In genomic region chr3:184716652-184717607, GRCh38 we compare ENCODE assay signal across 8 cellular contexts. TPM values are rescaled to one million over a fixed set of nuclear protein-coding genes. Genes with fewer than 3 reads are reported as not detected.
DNase-seq lines count a peak whose midpoint lies in the region; ATAC-seq, FAIRE-seq and TF ChIP-seq lines count a peak whose summit lies in the region.

No MANE protein-coding gene starts in this region.

- no peaks in the 10 kb centered on the region for H3K36me3 ChIP-seq in neural progenitor cell
- no peaks in the 10 kb centered on the region for H3K36me3 ChIP-seq in kidney (ENCODE audit: control insufficient read depth in 1 of 2, insufficient read depth in 2 of 2, low read length in 2 of 2)

- no peaks in the 10 kb centered on the region for H4K20me1 ChIP-seq in neural progenitor cell (ENCODE audit: low read depth)

- ATAC-seq in GM21737 (IDR thresholded peaks at IDR 0.05; ENCODE audit: unreplicated experiment), result no peak
- no peak for ATAC-seq in GM19467 (IDR thresholded peaks at IDR 0.05; ENCODE audit: unreplicated experiment)

- peaks cover 26% of the 10 kb centered on the region for H3K4me1 Mint-ChIP-seq in CD14-positive monocyte
- peaks cover 35% of the 10 kb centered on the region for H3K4me1 Mint-ChIP-seq in dendritic cell treated with granulocyte-macrophage colony-stimulating factor and Interleukin-4, amounts not matched to agents 40 ng/mL and 50 ng/mL, for 4 days (ENCODE audit: low read depth)
- peaks cover 43% of the 10 kb centered on the region for H3K4me1 Mint-ChIP-seq in neural progenitor cell

- no peak for FAIRE-seq in kidney (lab: Jason Lieb, UNC)

- peaks cover 0 to 5% (median 0%) of the 10 kb centered on the region in 7 donors for H3K9me3 Mint-ChIP-seq in CD14-positive monocyte
- no peaks in the 10 kb centered on the region for H3K9me3 Mint-ChIP-seq in dendritic cell treated with granulocyte-macrophage colony-stimulating factor and Interleukin-4, amounts not matched to agents 40 ng/mL and 50 ng/mL, for 4 days
- H3K9me3 Mint-ChIP-seq in neural progenitor cell, result no peaks in the 10 kb centered on the region

- H3K36me3 Mint-ChIP-seq in CD14-positive monocyte (peaks cover 0 to 2% of the 10 kb centered on the region in 2 donors), neural progenitor cell (no peaks in the 10 kb centered on the region)
- no peaks in the 10 kb centered on the region for H3K36me3 Mint-ChIP-seq in dendritic cell treated with granulocyte-macrophage colony-stimulating factor and Interleukin-4, amounts not matched to agents 40 ng/mL and 50 ng/mL, for 4 days (ENCODE audit: low read depth)

- H3K9ac ChIP-seq in neural progenitor cell, result no peak overlapping the region
- H3K9ac ChIP-seq in kidney (ENCODE audit: low read length in 2 of 2), result no peak overlapping the region

- H3K9me3 ChIP-seq in neural progenitor cell (ENCODE audit: low read depth) (no peaks in the 10 kb centered on the region), kidney (ENCODE audit: control insufficient read depth in 1 of 2, low read length in 2 of 2) (no peaks in the 10 kb centered on the region)

- TF ChIP-seq CTCF in CD14-positive monocyte (IDR thresholded peaks at IDR 0.05), result no peak
- peak; percentile 30 for TF ChIP-seq CTCF in neural progenitor cell (IDR thresholded peaks at IDR 0.05)
- no peak for TF ChIP-seq CTCF in kidney (IDR thresholded peaks at IDR 0.05; ENCODE audit: borderline replicate concordance, extremely low read depth, insufficient read depth)

- H3K27ac ChIP-seq in neural progenitor cell (peak overlapping the region; percentile 92), kidney (ENCODE audit: low read depth in 2 of 2, low read length in 2 of 2) (no peak overlapping the region)

- H3K4me1 ChIP-seq in neural progenitor cell, result peaks cover 37% of the 10 kb centered on the region
- H3K4me1 ChIP-seq in kidney (ENCODE audit: control insufficient read depth in 1 of 2, insufficient read depth in 1 of 2, low read depth in 1 of 2, low read length in 2 of 2), result peaks cover 0 to 4% of the 10 kb centered on the region in 2 donors

- H3K27me3 Mint-ChIP-seq in CD14-positive monocyte (ENCODE audit: low read depth in 3 of 3) (peaks cover 1 to 6% (median 2%) of the 10 kb centered on the region in 3 donors), neural progenitor cell (ENCODE audit: insufficient read depth, low read depth) (no peaks in the 10 kb centered on the region)
- no peaks in the 10 kb centered on the region for H3K27me3 Mint-ChIP-seq in dendritic cell treated with granulocyte-macrophage colony-stimulating factor and Interleukin-4, amounts not matched to agents 40 ng/mL and 50 ng/mL, for 4 days

- H3K4me3 ChIP-seq in neural progenitor cell (peak overlapping the region; percentile 20), kidney (ENCODE audit: low read length in 2 of 2) (no peak overlapping the region)

- DNase-seq in CD14-positive monocyte (ENCODE audit: low spot score), result no peak
- DNase-seq in NCI-H1436 (lab: John Stamatoyannopoulos, UW), result peak; percentile 78
- DNase-seq in neural progenitor cell (ENCODE audit: low spot score), result peak; percentile 87
- DNase-seq in kidney, result no peak
- no peak for DNase-seq in kidney tubule cell (ENCODE audit: low spot score)

- H3K4me2 ChIP-seq in neural progenitor cell, result peak overlapping the region; percentile 72

- no peaks in the 10 kb centered on the region for H3K79me2 ChIP-seq in neural progenitor cell (ENCODE audit: low read depth)

- intact Hi-C loops in CD14-positive monocyte (cut with micrococcal nuclease), result loop anchor here (10.0 kb wide), 2 partner anchors 48 to 132 kb away; no protein-coding TSS in a partner anchor
- intact Hi-C loops in dendritic cell treated with granulocyte-macrophage colony-stimulating factor and Interleukin-4, amounts not matched to agents 40 ng/mL and 50 ng/mL, for 4 days (cut with micrococcal nuclease), result no loop called here
- intact Hi-C loops in kidney (cut with DNase I), result no loop called here

- H3K4me3 Mint-ChIP-seq in CD14-positive monocyte (peak overlapping the region; percentile 63 to 69), neural progenitor cell (peak overlapping the region; percentile 68)
- H3K4me3 Mint-ChIP-seq in dendritic cell treated with granulocyte-macrophage colony-stimulating factor and Interleukin-4, amounts not matched to agents 40 ng/mL and 50 ng/mL, for 4 days, result no peak overlapping the region

- H3K27me3 ChIP-seq in neural progenitor cell, result no peaks in the 10 kb centered on the region

- peak overlapping the region; percentile 15 for H2AFZ ChIP-seq in neural progenitor cell (replicated peaks)

- H3F3A ChIP-seq in neural progenitor cell (ENCODE audit: low read depth), result peaks cover 49% of the 10 kb centered on the region

- H3K27ac Mint-ChIP-seq in CD14-positive monocyte (peak overlapping the region; percentile 5 to 87 (median 61)), neural progenitor cell (peak overlapping the region; percentile 94)
- peak overlapping the region; percentile 58 for H3K27ac Mint-ChIP-seq in dendritic cell treated with granulocyte-macrophage colony-stimulating factor and Interleukin-4, amounts not matched to agents 40 ng/mL and 50 ng/mL, for 4 days

RNA-seq across cellular contexts. Expression of gene MAGEF1, which starts 5.1 kb away (rescaled TPM):
- polyA plus RNA-seq in CD14-positive monocyte (10 to 100 TPM; 12.2 to 14.8 TPM), kidney (ENCODE audit: insufficient read depth, low read depth, low replicate concordance) (50.0 TPM)
- total RNA-seq in neural progenitor cell (ENCODE audit: low replicate concordance) (73.9 and 88.1 TPM in 2 replicates), kidney (37.9 TPM)

Comparison
In these comparisons a context has a peak if more than half of its experiments do, and no peak if none do; other contexts are left out.
1. DNase-seq: peak in NCI-H1436 (single experiment) and neural progenitor cell (single experiment); none in CD14-positive monocyte (single experiment), kidney (single experiment) and kidney tubule cell (single experiment).
2. intact Hi-C loops: an anchor here in CD14-positive monocyte (10.0 kb wide); none called in dendritic cell treated with granulocyte-macrophage colony-stimulating factor and Interleukin-4, amounts not matched to agents 40 ng/mL and 50 ng/mL, for 4 days and kidney.
3. Peak in every context shown above with its lines, with median percentiles within 50 percentile points of each other: H3K27ac Mint-ChIP-seq.